ENCODE assay signal across 1 cellular context in the genomic region with DNA sequence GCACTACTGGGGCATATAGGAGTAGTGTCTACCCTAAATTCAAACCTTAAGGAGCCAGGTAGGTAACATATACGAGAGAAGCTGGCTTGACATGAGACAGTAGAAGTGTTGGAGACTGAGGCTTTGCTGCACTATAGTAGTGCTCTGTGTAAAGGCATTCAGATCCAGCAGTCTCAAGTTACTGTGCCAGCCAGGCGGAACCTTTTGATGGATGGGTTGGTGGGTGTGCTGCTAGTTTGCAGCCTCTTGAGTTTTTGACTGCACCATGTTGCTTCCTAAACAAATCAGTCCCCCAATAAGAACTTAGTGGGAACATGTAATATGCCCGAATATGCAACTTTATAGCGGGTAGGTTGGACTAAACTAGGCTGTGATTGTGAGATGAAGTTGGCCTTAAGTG.
TF ChIP-seq lines count a peak whose summit lies in the region.

No MANE protein-coding gene starts in this region.

TF ChIP-seq in GM12878, 131 proteins besides CTCF, POLR2A, EP300 and RAD21:
- TF ChIP-seq JUND (IDR thresholded peaks at IDR 0.05; ENCODE audit: low read depth, low read length) (no peak), CBX3 (IDR thresholded peaks at IDR 0.05; ENCODE audit: borderline replicate concordance, low read depth) (no peak), GATAD2B (conservative IDR thresholded peaks at IDR 0.05; ENCODE audit: low read depth) (no peak), PKNOX1 (IDR thresholded peaks at IDR 0.05) (peak; percentile 15; the same call in 1 of the 2 replicates), SMC3 (IDR thresholded peaks at IDR 0.05; ENCODE audit: borderline replicate concordance, low read length) (no peak), CHD1 (IDR thresholded peaks at IDR 0.05; ENCODE audit: low read depth, low read length) (no peak), KAT2A (conservative IDR thresholded peaks at IDR 0.05; ENCODE audit: control insufficient read depth, low read depth, low read length) (no peak), STAT1 (conservative IDR thresholded peaks at IDR 0.05) (no peak), PAX5 (IDR thresholded peaks at IDR 0.05; ENCODE audit: borderline replicate concordance, low read depth, low read length) (peak; percentile 54; the same call in 1 of the 2 replicates), ZZZ3 (IDR thresholded peaks at IDR 0.05; ENCODE audit: control insufficient read depth, insufficient read length, low read depth) (no peak)
TF ChIP-seq in GM12878: peak in this region for 2.
